ENCODE assay signal across 14 cellular contexts in genomic region chr3:160132226-160132625, GRCh38.
DNase-seq lines count a peak whose midpoint lies in the region; ATAC-seq and TF ChIP-seq lines count a peak whose summit lies in the region.
"Had no signal": no experiment of that assay in that cellular context is flagged by ENCODE, and none has a peak within 500 bp of the region (broad histone marks: within the 10 kb centered on the region; RNA-seq: fewer than 3 reads in every experiment).

No MANE protein-coding gene starts in this region.

- WGBS in IMR-90 (ENCODE audit: extremely low coverage in 2 of 2, insufficient read length in 1 of 2), 2 experiments, result no CpG with 5 or more reads among the region's 4 CpGs
- 59 to 78% methylated on average over 4 of the region's 4 CpGs for WGBS in thyroid gland, 2 donors
- 84% methylated on average over 4 of the region's 4 CpGs for WGBS in GM23248 (ENCODE audit: low coverage in 1 of 2, low lambda C conversion rate in 2 of 2, missing lambda C conversion rate in 2 of 2), 2 experiments

- H4K5ac ChIP-seq in IMR-90 (ENCODE audit: low read depth, low read length), result no peak overlapping the region

- H3K14ac ChIP-seq in IMR-90 (replicated peaks; ENCODE audit: low read depth, low read length), result no peak overlapping the region

- no peak overlapping the region for H2AK9ac ChIP-seq in IMR-90 (replicated peaks; ENCODE audit: low read depth, low read length, poor library complexity)

- TF ChIP-seq CTCF in AG10803 (conservative IDR thresholded peaks at IDR 0.05; ENCODE audit: low read length), result no peak
- no peak for TF ChIP-seq CTCF in IMR-90 (conservative IDR thresholded peaks at IDR 0.05; ENCODE audit: low read depth, low read length)
- TF ChIP-seq CTCF in thyroid gland (IDR thresholded peaks at IDR 0.05), result no peak
- TF ChIP-seq CTCF in A673 (conservative IDR thresholded peaks at IDR 0.05; ENCODE audit: low read depth, low read length), result no peak

- DNase-seq in AG10803 (ENCODE audit: low read depth), result peak; percentile 57
- DNase-seq in IMR-90, result no peak
- peak; percentile 17 for DNase-seq in cerebellum (ENCODE audit: low spot score)
- peak; percentile 14 to 23 for DNase-seq in thyroid gland
- no peak for DNase-seq in A673 (ENCODE audit: low spot score)
- no peak for DNase-seq in GM23248
- no peak for DNase-seq in hepatic stellate cell (ENCODE audit: low spot score)
- DNase-seq: AML-193; Caco-2; CD8-positive, alpha-beta memory T cell; DND-41 had no signal

- H2AFZ ChIP-seq in IMR-90 (replicated peaks; ENCODE audit: low read length, poor library complexity) (no peak overlapping the region), GM23248 (no peak overlapping the region)

- H2BK5ac ChIP-seq in IMR-90 (ENCODE audit: low read depth, low read length, poor library complexity, severe bottlenecking), result no peak overlapping the region

- H3K23ac ChIP-seq in IMR-90 (ENCODE audit: low read depth, low read length), result no peak overlapping the region

- no peaks in the 10 kb centered on the region for H3K79me2 ChIP-seq in GM23248 (ENCODE audit: insufficient read depth)

- H4K8ac ChIP-seq in IMR-90 (ENCODE audit: low read depth in 2 of 2, low read length in 2 of 2), result no peak overlapping the region

- ATAC-seq in IMR-90 (ENCODE audit: low read depth), result no peak
- ATAC-seq: HCT116 had no signal

- no peaks in the 10 kb centered on the region for H3K9me3 ChIP-seq in IMR-90 (ENCODE audit: control insufficient read depth, insufficient read depth, low read length)
- H3K9me3 ChIP-seq in thyroid gland, result no peaks in the 10 kb centered on the region
- no peaks in the 10 kb centered on the region for H3K9me3 ChIP-seq in A673 (ENCODE audit: low read depth, low read length, poor library complexity, severe bottlenecking)
- H3K9me3 ChIP-seq in GM23248 (ENCODE audit: low read depth), result no peaks in the 10 kb centered on the region
- H3K9me3 ChIP-seq: BLaER1, Caco-2 had no signal

- H2AK5ac ChIP-seq in IMR-90 (ENCODE audit: low read depth, low read length), result peak overlapping the region; percentile 53; the same call in 1 of the 2 replicates

- intact Hi-C loops in IMR-90 (cut with micrococcal nuclease) (no loop called here), thyroid gland (cut with DNase I) (no loop called here), A673 (cut with micrococcal nuclease; ENCODE audit: unreplicated experiment) (no loop called here)

- H3K36me3 ChIP-seq in IMR-90 (ENCODE audit: control insufficient read depth, insufficient read depth, low read length) (no peaks in the 10 kb centered on the region), thyroid gland (no peaks in the 10 kb centered on the region), A673 (ENCODE audit: insufficient read depth, low read length, poor library complexity, severe bottlenecking) (no peaks in the 10 kb centered on the region), GM23248 (ENCODE audit: low read depth) (no peaks in the 10 kb centered on the region)
- H3K36me3 ChIP-seq: BLaER1 had no signal

- H3K9ac ChIP-seq in IMR-90 (ENCODE audit: low read depth, low read length) (no peak overlapping the region), GM23248 (no peak overlapping the region)
- H3K9ac ChIP-seq: BLaER1 had no signal

- no peak overlapping the region for H3K56ac ChIP-seq in IMR-90 (ENCODE audit: extremely low read depth, insufficient read depth, low read length)

- no peaks in the 10 kb centered on the region for H4K20me1 ChIP-seq in IMR-90 (ENCODE audit: insufficient read depth, low read length)
- H4K20me1 ChIP-seq in GM23248 (ENCODE audit: insufficient read depth), result no peaks in the 10 kb centered on the region
- H4K20me1 ChIP-seq: BLaER1 had no signal

- H3K4me3 ChIP-seq in AG10803 (ENCODE audit: low read length), result no peak overlapping the region
- H3K4me3 ChIP-seq in IMR-90 (ENCODE audit: insufficient read depth, low read depth, low read length), result no peak overlapping the region
- no peak overlapping the region for H3K4me3 ChIP-seq in thyroid gland (replicated peaks in 1 of 3)
- no peak overlapping the region for H3K4me3 ChIP-seq in A673 (ENCODE audit: low read depth, low read length, poor library complexity, severe bottlenecking)
- H3K4me3 ChIP-seq in GM23248, result no peak overlapping the region
- H3K4me3 ChIP-seq: BLaER1 had no signal

- no peaks in the 10 kb centered on the region for H3K27me3 ChIP-seq in IMR-90 (ENCODE audit: control insufficient read depth, insufficient read depth, low read length)
- H3K27me3 ChIP-seq in thyroid gland, result no peaks in the 10 kb centered on the region
- H3K27me3 ChIP-seq in A673 (replicated peaks; ENCODE audit: insufficient read depth, low read depth, low read length, poor library complexity), result no peaks in the 10 kb centered on the region
- no peaks in the 10 kb centered on the region for H3K27me3 ChIP-seq in GM23248 (replicated peaks; ENCODE audit: insufficient read depth)
- H3K27me3 ChIP-seq: BLaER1 had no signal

- H3K9me2 ChIP-seq in GM23248 (ENCODE audit: insufficient read depth), result no peaks in the 10 kb centered on the region

- TF ChIP-seq POLR2A in IMR-90 (IDR thresholded peaks at IDR 0.05; ENCODE audit: low read depth, low read length), result no peak
- TF ChIP-seq POLR2A in thyroid gland (IDR thresholded peaks at IDR 0.05), result no peak

- H3K4me2 ChIP-seq in IMR-90 (ENCODE audit: low read depth, low read length) (no peak overlapping the region), GM23248 (ENCODE audit: unreplicated experiment) (no peak overlapping the region)
- H3K4me2 ChIP-seq: BLaER1 had no signal

- dilution Hi-C loops in IMR-90 (cut with HindIII; ENCODE audit: low sequenced_read_pairs, unreplicated experiment), result no loop called here

- H3K4ac ChIP-seq in IMR-90 (ENCODE audit: low read depth, low read length), result no peak overlapping the region

- H3K27ac ChIP-seq in IMR-90 (ENCODE audit: insufficient read depth, low read length), result no peak overlapping the region
- no peak overlapping the region for H3K27ac ChIP-seq in thyroid gland
- H3K27ac ChIP-seq in A673 (ENCODE audit: low read depth, low read length, poor library complexity, severe bottlenecking), result no peak overlapping the region
- H3K27ac ChIP-seq in GM23248, result no peak overlapping the region
- H3K27ac ChIP-seq: BLaER1, HL-60 had no signal

- BruUV-seq in IMR-90 (replicated peaks; lab: Mats Ljungman, UMichigan) (no TSS peak), A673 (replicated peaks; lab: Mats Ljungman, UMichigan) (no TSS peak)

- TF ChIP-seq RAD21 in IMR-90 (IDR thresholded peaks at IDR 0.05; ENCODE audit: low read length), result no peak

- peaks cover 8% of the 10 kb centered on the region for H3K4me1 ChIP-seq in IMR-90 (ENCODE audit: control insufficient read depth, insufficient read depth, low read length)
- no peaks in the 10 kb centered on the region for H3K4me1 ChIP-seq in thyroid gland
- H3K4me1 ChIP-seq in A673 (ENCODE audit: insufficient read depth, low read length, poor library complexity, severe bottlenecking), result peaks cover 51% of the 10 kb centered on the region
- peaks cover 44% of the 10 kb centered on the region for H3K4me1 ChIP-seq in GM23248 (ENCODE audit: insufficient read depth)

- in situ Hi-C loops in IMR-90 (cut with MboI; ENCODE audit: low sequenced_read_pairs) (no loop called here), GM23248 (cut with MboI) (no loop called here)

- no peak overlapping the region for H3K18ac ChIP-seq in IMR-90 (ENCODE audit: low read depth, low read length)

- no peak overlapping the region for H4K91ac ChIP-seq in IMR-90 (ENCODE audit: insufficient read depth, low read depth, low read length)

- no peaks in the 10 kb centered on the region for H3K79me1 ChIP-seq in IMR-90 (ENCODE audit: low read depth in 1 of 2, low read length in 2 of 2)

- 0 out of 3 replicates have a peak overlapping the region, but pooled peaks have one; percentile 10 for H2BK15ac ChIP-seq in IMR-90 (ENCODE audit: low read depth, low read length)

- POLR2A ChIA-PET in IMR-90 (lab: Charles Lee; ENCODE audit: unreplicated experiment) (no interaction called here), A673 (lab: Charles Lee; ENCODE audit: low non-redundant PET) (no interaction called here)

- no peak overlapping the region for H2BK120ac ChIP-seq in IMR-90 (ENCODE audit: low read depth, low read length)

- H3K9me1 ChIP-seq in IMR-90 (ENCODE audit: insufficient read depth, low read length), result peaks cover 13% of the 10 kb centered on the region

- CTCF ChIA-PET in IMR-90 (lab: Yijun Ruan, JAX) (no interaction called here), A673 (lab: Charles Lee) (interaction anchor here (0.6 to 1.1 kb wide), 2 partner anchors 31 to 143 kb away, joined by 3 to 7 read pairs; partner anchors contain the start of gene IL12A)

- 0 out of 2 replicates have a peak overlapping the region, but pooled peaks have one; percentile 20 for H2BK20ac ChIP-seq in IMR-90 (ENCODE audit: low read depth, low read length)

- H3F3A ChIP-seq in GM23248 (ENCODE audit: insufficient read depth), result peaks cover 25% of the 10 kb centered on the region

TF ChIP-seq in IMR-90, 13 proteins besides CTCF, POLR2A, EP300 and RAD21:
- TF ChIP-seq USF2 (IDR thresholded peaks at IDR 0.05; ENCODE audit: low read depth, low read length) (no peak), MAFK (IDR thresholded peaks at IDR 0.05; ENCODE audit: low read depth, low read length) (no peak), RFX5 (IDR thresholded peaks at IDR 0.05; ENCODE audit: low read depth, low read length) (no peak), ELK1 (IDR thresholded peaks at IDR 0.05; ENCODE audit: borderline replicate concordance, low read depth, low read length) (no peak), BHLHE40 (IDR thresholded peaks at IDR 0.05; ENCODE audit: low read depth, low read length) (no peak), NFE2L2 (IDR thresholded peaks at IDR 0.05; ENCODE audit: low read depth, low read length) (no peak), CEBPB (IDR thresholded peaks at IDR 0.05; ENCODE audit: low read depth, low read length) (no peak), RCOR1 (IDR thresholded peaks at IDR 0.05; ENCODE audit: insufficient replicate concordance, low read length) (no peak)

Comparison
In these comparisons a context has a peak if more than half of its experiments do, and no peak if none do; other contexts are left out.
1. DNase-seq: peak in AG10803 (single experiment), cerebellum (single experiment) and thyroid gland (2 of 2); none in IMR-90 (single experiment), A673 (single experiment), GM23248 (single experiment) and hepatic stellate cell (single experiment).